ENCODE assay signal across 1 cellular context in the genomic region with DNA sequence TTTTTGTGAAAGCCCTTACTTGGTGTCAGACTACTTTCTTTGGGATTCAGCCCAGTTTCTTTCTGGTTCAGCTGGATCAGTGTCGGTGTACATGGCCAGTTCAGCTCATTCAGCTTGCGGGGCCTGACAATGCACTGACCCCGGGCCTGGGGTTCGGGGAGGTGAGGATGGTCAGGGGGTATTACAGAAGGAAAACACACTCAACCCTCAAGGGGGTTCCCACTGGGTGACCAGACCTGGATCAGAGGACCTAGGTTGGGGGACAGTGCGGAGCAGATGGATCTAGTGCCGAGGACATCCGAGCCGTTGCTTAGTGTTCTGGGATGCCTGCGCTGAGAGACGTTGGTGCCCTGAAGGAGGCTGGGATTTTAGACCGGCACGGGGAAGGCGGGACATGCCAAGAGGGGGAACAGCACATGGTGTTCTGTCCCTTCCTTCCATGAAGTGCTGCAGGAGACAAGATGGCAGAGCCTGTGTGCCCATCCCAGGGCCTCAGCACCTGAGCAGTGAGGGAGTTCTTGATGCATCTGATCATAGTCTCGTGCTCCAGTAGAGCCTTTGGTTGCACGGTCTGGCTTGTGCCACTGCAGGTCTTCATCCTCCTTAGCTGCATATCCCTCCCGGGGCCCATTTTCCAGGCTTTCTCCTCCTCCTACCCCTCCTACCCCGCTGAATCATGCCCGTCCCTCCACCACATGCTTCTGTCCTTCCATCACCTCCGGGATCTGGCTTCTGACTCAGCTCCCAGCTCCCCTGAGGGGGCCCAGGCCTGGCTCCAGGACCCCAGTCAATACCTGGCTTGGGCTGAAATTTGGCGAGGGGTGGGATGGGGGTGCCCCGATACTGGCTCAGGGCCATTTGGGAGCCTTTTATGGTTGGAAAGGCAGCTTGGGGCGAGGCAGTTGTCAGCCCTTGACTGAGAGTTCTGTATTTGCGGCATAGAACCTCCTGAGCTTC.
A peak's percentile ranks its signal among the peaks of the same experiment; 100 is the strongest.
TF ChIP-seq lines count a peak whose summit lies in the region.

No MANE protein-coding gene starts in this region.

TF ChIP-seq in K562, 482 proteins besides CTCF, POLR2A, EP300 and RAD21 (continues in another document):
- TF ChIP-seq, protein P1, sequence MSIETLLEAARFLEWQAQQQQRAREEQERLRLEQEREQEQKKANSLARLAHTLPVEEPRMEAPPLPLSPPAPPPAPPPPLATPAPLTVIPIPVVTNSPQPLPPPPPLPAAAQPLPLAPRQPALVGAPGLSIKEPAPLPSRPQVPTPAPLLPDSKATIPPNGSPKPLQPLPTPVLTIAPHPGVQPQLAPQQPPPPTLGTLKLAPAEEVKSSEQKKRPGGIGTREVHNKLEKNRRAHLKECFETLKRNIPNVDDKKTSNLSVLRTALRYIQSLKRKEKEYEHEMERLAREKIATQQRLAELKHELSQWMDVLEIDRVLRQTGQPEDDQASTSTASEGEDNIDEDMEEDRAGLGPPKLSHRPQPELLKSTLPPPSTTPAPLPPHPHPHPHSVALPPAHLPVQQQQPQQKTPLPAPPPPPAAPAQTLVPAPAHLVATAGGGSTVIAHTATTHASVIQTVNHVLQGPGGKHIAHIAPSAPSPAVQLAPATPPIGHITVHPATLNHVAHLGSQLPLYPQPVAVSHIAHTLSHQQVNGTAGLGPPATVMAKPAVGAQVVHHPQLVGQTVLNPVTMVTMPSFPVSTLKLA (conservative IDR thresholded peaks at IDR 0.05), result 0 out of 4 replicates have a peak, but pooled peaks of 1 of the 2 experiments have one; percentile 24
- TF ChIP-seq POLR3G (IDR thresholded peaks at IDR 0.05; ENCODE audit: extremely low read depth, insufficient read length, insufficient replicate concordance) (no peak), SMARCE1 (IDR thresholded peaks at IDR 0.05) (0 out of 2 replicates have a peak, but pooled peaks have one; percentile 19), JUN (IDR thresholded peaks at IDR 0.05; ENCODE audit: borderline replicate concordance, low read depth, low read length) (peak; percentile 47; the same call in 1 of the 2 replicates), JUN (CRISPR knock-in tag; IDR thresholded peaks at IDR 0.05; ENCODE audit: borderline replicate concordance) (no peak), NFE2 (IDR thresholded peaks at IDR 0.05; ENCODE audit: low read depth) (peak; percentile 48; the same call in 1 of the 2 replicates), JUND (IDR thresholded peaks at IDR 0.05; ENCODE audit: borderline replicate concordance, low read depth, low read length) (peak; percentile 33; the same call in 1 of the 2 replicates), JUND (tag; IDR thresholded peaks at IDR 0.05; ENCODE audit: borderline replicate concordance, low read depth, low read length) (peak; percentile 21; the same call in 1 of the 3 replicates), MAFG (tag; conservative IDR thresholded peaks at IDR 0.05) (0 out of 2 replicates have a peak, but pooled peaks have one; percentile 6), HNRNPH1 (optimal IDR thresholded peaks at IDR 0.05; ENCODE audit: low read depth, low read length) (no peak), FOSL1 (tag; conservative IDR thresholded peaks at IDR 0.05) (peak; percentile 79), SMARCA4 (IDR thresholded peaks at IDR 0.05) (no peak; the same call in 1 of the 2 replicates), HDAC1 (IDR thresholded peaks at IDR 0.05) (no peak), ZNF184 (CRISPR knock-in tag; IDR thresholded peaks at IDR 0.05) (no peak), ARID1B (IDR thresholded peaks at IDR 0.05) (peak; percentile 48)
- TF ChIP-seq, protein P2, sequence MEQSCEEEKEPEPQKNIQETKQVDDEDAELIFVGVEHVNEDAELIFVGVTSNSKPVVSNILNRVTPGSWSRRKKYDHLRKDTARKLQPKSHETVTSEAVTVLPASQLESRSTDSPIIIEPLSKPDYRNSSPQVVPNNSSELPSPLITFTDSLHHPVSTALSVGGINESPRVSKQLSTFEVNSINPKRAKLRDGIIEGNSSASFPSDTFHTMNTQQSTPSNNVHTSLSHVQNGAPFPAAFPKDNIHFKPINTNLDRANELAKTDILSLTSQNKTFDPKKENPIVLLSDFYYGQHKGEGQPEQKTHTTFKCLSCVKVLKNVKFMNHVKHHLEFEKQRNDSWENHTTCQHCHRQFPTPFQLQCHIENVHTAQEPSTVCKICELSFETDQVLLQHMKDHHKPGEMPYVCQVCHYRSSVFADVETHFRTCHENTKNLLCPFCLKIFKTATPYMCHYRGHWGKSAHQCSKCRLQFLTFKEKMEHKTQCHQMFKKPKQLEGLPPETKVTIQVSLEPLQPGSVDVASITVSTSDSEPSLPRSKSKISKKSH (CRISPR knock-in tag; IDR thresholded peaks at IDR 0.05), result no peak
- TF ChIP-seq, protein P3, sequence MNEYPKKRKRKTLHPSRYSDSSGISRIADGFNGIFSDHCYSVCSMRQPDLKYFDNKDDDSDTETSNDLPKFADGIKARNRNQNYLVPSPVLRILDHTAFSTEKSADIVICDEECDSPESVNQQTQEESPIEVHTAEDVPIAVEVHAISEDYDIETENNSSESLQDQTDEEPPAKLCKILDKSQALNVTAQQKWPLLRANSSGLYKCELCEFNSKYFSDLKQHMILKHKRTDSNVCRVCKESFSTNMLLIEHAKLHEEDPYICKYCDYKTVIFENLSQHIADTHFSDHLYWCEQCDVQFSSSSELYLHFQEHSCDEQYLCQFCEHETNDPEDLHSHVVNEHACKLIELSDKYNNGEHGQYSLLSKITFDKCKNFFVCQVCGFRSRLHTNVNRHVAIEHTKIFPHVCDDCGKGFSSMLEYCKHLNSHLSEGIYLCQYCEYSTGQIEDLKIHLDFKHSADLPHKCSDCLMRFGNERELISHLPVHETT (CRISPR knock-in tag; conservative IDR thresholded peaks at IDR 0.05 in 1 of 2, IDR thresholded peaks at IDR 0.05 in 1 of 2), result 0 out of 4 replicates have a peak, but pooled peaks of 1 of the 2 experiments have one; percentile 54
- TF ChIP-seq, protein P4, sequence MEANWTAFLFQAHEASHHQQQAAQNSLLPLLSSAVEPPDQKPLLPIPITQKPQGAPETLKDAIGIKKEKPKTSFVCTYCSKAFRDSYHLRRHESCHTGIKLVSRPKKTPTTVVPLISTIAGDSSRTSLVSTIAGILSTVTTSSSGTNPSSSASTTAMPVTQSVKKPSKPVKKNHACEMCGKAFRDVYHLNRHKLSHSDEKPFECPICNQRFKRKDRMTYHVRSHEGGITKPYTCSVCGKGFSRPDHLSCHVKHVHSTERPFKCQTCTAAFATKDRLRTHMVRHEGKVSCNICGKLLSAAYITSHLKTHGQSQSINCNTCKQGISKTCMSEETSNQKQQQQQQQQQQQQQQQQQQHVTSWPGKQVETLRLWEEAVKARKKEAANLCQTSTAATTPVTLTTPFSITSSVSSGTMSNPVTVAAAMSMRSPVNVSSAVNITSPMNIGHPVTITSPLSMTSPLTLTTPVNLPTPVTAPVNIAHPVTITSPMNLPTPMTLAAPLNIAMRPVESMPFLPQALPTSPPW (CRISPR knock-in tag; IDR thresholded peaks at IDR 0.05), result 0 out of 2 replicates have a peak, but pooled peaks have one; percentile 17
- TF ChIP-seq, protein P5, sequence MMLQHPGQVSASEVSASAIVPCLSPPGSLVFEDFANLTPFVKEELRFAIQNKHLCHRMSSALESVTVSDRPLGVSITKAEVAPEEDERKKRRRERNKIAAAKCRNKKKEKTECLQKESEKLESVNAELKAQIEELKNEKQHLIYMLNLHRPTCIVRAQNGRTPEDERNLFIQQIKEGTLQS (IDR thresholded peaks at IDR 0.05), result peak; percentile 76
- TF ChIP-seq, protein P5 (CRISPR knock-in tag; conservative IDR thresholded peaks at IDR 0.05), result no peak
- TF ChIP-seq, protein P6, sequence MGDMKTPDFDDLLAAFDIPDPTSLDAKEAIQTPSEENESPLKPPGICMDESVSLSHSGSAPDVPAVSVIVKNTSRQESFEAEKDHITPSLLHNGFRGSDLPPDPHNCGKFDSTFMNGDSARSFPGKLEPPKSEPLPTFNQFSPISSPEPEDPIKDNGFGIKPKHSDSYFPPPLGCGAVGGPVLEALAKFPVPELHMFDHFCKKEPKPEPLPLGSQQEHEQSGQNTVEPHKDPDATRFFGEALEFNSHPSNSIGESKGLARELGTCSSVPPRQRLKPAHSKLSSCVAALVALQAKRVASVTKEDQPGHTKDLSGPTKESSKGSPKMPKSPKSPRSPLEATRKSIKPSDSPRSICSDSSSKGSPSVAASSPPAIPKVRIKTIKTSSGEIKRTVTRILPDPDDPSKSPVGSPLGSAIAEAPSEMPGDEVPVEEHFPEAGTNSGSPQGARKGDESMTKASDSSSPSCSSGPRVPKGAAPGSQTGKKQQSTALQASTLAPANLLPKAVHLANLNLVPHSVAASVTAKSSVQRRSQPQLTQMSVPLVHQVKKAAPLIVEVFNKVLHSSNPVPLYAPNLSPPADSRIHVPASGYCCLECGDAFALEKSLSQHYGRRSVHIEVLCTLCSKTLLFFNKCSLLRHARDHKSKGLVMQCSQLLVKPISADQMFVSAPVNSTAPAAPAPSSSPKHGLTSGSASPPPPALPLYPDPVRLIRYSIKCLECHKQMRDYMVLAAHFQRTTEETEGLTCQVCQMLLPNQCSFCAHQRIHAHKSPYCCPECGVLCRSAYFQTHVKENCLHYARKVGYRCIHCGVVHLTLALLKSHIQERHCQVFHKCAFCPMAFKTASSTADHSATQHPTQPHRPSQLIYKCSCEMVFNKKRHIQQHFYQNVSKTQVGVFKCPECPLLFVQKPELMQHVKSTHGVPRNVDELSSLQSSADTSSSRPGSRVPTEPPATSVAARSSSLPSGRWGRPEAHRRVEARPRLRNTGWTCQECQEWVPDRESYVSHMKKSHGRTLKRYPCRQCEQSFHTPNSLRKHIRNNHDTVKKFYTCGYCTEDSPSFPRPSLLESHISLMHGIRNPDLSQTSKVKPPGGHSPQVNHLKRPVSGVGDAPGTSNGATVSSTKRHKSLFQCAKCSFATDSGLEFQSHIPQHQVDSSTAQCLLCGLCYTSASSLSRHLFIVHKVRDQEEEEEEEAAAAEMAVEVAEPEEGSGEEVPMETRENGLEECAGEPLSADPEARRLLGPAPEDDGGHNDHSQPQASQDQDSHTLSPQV (IDR thresholded peaks at IDR 0.05), result peak; percentile 62; the same call in 1 of the 2 replicates
- TF ChIP-seq, protein P7, sequence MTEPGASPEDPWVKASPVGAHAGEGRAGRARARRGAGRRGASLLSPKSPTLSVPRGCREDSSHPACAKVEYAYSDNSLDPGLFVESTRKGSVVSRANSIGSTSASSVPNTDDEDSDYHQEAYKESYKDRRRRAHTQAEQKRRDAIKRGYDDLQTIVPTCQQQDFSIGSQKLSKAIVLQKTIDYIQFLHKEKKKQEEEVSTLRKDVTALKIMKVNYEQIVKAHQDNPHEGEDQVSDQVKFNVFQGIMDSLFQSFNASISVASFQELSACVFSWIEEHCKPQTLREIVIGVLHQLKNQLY (CRISPR knock-in tag; conservative IDR thresholded peaks at IDR 0.05), result no peak
